In the genomic region with DNA sequence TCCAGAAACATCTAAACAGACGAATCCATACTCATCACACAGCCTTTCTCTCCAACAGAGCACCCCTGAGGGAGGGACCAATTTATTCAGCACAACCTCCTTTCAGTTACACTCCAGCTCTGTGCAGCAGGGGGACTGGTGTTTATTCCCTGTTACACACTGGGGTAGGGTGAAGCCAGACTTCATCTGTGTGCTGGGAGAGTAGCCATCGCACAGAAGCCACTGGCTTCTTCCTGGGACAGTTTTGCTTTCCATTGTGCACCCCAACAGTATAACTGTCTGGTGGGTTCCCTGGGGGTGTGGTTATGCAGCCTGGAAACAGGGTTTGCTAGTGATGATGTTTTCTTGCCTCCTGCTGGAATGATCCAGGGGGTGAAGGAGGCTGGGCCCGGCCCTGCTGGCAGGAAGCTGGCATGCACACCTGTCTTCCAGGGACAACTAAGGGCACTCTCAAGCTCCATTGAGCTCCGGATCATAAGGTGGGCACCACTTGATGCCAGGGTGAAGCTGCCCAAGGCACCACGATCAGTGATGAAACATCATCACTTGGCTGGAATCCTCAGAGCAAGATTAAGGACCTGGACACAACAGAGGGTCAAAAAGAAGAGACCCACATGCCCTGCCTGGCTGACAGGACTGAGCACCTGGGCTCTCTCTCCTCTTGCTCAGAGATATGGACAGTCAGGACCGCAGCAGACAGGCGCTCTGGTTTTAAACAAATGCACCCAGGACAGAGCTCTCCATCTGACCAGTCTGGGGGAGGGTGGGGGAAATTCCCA, we compare ENCODE assay signal across 22 cellular contexts.
"Had no signal": no experiment of that assay in that cellular context is flagged by ENCODE, and none has a peak within 500 bp of the region (broad histone marks: within the 10 kb centered on the region; RNA-seq: fewer than 3 reads in every experiment).

No MANE protein-coding gene starts in this region.

- H3K9me3 Mint-ChIP-seq: immature natural killer cell had no signal

- H3K36me3 Mint-ChIP-seq: immature natural killer cell; naive thymus-derived CD4-positive, alpha-beta T cell; stimulated activated effector memory CD8-positive, alpha-beta T cell treated with anti-CD3 and anti-CD28 coated beads, Interleukin-12 subunit alpha, Interleukin-12 subunit beta, amount 100 ng/mL, for 72 hours; T-cell had no signal

- H3K4me3 Mint-ChIP-seq: activated CD8-positive, alpha-beta T cell treated with anti-CD3 and anti-CD28 coated beads, Interleukin-2, amount 10 ng/mL, durations not matched to agents 7 days and 5 days; central memory CD8-positive, alpha-beta T cell; immature natural killer cell; naive thymus-derived CD4-positive, alpha-beta T cell; stimulated activated effector memory CD8-positive, alpha-beta T cell treated with anti-CD3 and anti-CD28 coated beads, Interleukin-12 subunit alpha, Interleukin-12 subunit beta, amount 100 ng/mL, for 72 hours; T-cell had no signal

- H3K27ac Mint-ChIP-seq: activated CD8-positive, alpha-beta T cell treated with anti-CD3 and anti-CD28 coated beads, Interleukin-2, amount 10 ng/mL, durations not matched to agents 7 days and 5 days; immature natural killer cell; naive thymus-derived CD4-positive, alpha-beta T cell; stimulated activated effector memory CD8-positive, alpha-beta T cell treated with anti-CD3 and anti-CD28 coated beads, Interleukin-12 subunit alpha, Interleukin-12 subunit beta, amount 100 ng/mL, for 72 hours; T-cell had no signal

- H3K4me1 Mint-ChIP-seq: central memory CD8-positive, alpha-beta T cell; immature natural killer cell; naive thymus-derived CD4-positive, alpha-beta T cell; stimulated activated effector memory CD8-positive, alpha-beta T cell treated with anti-CD3 and anti-CD28 coated beads, Interleukin-12 subunit alpha, Interleukin-12 subunit beta, amount 100 ng/mL, for 72 hours; T-cell had no signal

- DNase-seq: activated CD4-positive, alpha-beta T cell treated with anti-CD3 and anti-CD28 coated beads for 48 hours; activated CD4-positive, CD25-positive, alpha-beta regulatory T cell; activated CD8-positive, alpha-beta memory T cell treated with anti-CD3 and anti-CD28 coated beads, Interleukin-2, amount 50 U/mL, for 48 hours; activated CD8-positive, alpha-beta T cell treated with anti-CD3 and anti-CD28 coated beads, Interleukin-2, amount 10 ng/mL, durations not matched to agents 7 days and 5 days; activated effector memory CD4-positive, alpha-beta T cell treated with anti-CD3 and anti-CD28 coated beads, Interleukin-2, amount 50 U/mL, for 16 hours; activated naive CD4-positive, alpha-beta T cell treated with anti-CD3 and anti-CD28 coated beads, Interleukin-2, amount 50 U/mL, for 16 hours; activated T-cell treated with anti-CD3 and anti-CD28 coated beads, Interleukin-2, amount 50 U/mL, for 48 hours; aorta; brain microvascular endothelial cell; cortex of kidney; effector CD4-positive, alpha-beta T cell; esophagus squamous epithelium; immature natural killer cell; mesenchymal stem cell; naive thymus-derived CD4-positive, alpha-beta T cell; posterior cingulate gyrus; stimulated activated CD4-positive, alpha-beta T cell treated with anti-CD3 and anti-CD28 coated beads, Interleukin-4, amount 100 ng/mL, for 1 hour; T-cell; testis; upper lobe of left lung had no signal
